In genomic region chr20:62646851-62647520, GRCh38 we compare ENCODE assay signal across 9 cellular contexts. TPM values are rescaled to one million over a fixed set of nuclear protein-coding genes. Genes with fewer than 3 reads are reported as not detected.
A peak's percentile ranks its signal among the peaks of the same experiment; 100 is the strongest.
DNase-seq lines count a peak whose midpoint lies in the region; ATAC-seq, FAIRE-seq and TF ChIP-seq lines count a peak whose summit lies in the region.
"Had no signal": no experiment of that assay in that cellular context is flagged by ENCODE, and none has a peak within 500 bp of the region (broad histone marks: within the 10 kb centered on the region; RNA-seq: fewer than 3 reads in every experiment).

No MANE protein-coding gene starts in this region.

- H3K9me3 ChIP-seq in HEK293 (ENCODE audit: control insufficient read depth, insufficient read depth, low read depth, low read length) (no peaks in the 10 kb centered on the region), GM12878 (replicated peaks; ENCODE audit: control insufficient read depth, insufficient read depth, low read length) (no peaks in the 10 kb centered on the region), ovary (no peaks in the 10 kb centered on the region)

- H3K36me3 ChIP-seq in HEK293 (ENCODE audit: control insufficient read depth in 2 of 2, insufficient read depth in 1 of 2, low read length in 2 of 2) = peaks cover 0 to 5% of the 10 kb centered on the region in 2 experiments; a peak in 1 of 3 replicates
- peaks cover 1 to 4% of the 10 kb centered on the region in 2 experiments; a peak in 2 of 4 replicates for H3K36me3 ChIP-seq in GM12878 (ENCODE audit: control insufficient read depth in 2 of 2, insufficient read depth in 2 of 2, low read length in 1 of 2)
- no peaks in the 10 kb centered on the region for H3K36me3 ChIP-seq in ovary

- in situ Hi-C loops in GM12878 (cut with MboI) = no loop called here

- TF ChIP-seq POLR2A in GM12878 (IDR thresholded peaks at IDR 0.05; ENCODE audit: low read depth, low read length) = peak; percentile 33; the same call in 1 of the 2 replicates
- TF ChIP-seq POLR2A in ovary (IDR thresholded peaks at IDR 0.05) = no peak
- TF ChIP-seq POLR2A in erythroblast (IDR thresholded peaks at IDR 0.05; ENCODE audit: low read length) = no peak

- RAD21 ChIA-PET in GM12878 (lab: Charles Lee; ENCODE audit: unreplicated experiment) = interaction anchor here (1.0 kb wide), 1 partner anchor 147 kb away, joined by 3 read pairs; no protein-coding TSS in a partner anchor

- no peak overlapping the region for H2AFZ ChIP-seq in GM12878 (ENCODE audit: control insufficient read depth, low read depth, low read length)

- DNase-seq in COLO668 (lab: John Stamatoyannopoulos, UW; ENCODE audit: unreplicated experiment) = peak; percentile 54
- no peak for DNase-seq in GM12878 (ENCODE audit: low read depth, low spot score)
- DNase-seq in ovary = no peak
- no peak for DNase-seq in NCI-H146 treated with DMSO at 0.1 percent for 48 hours (lab: John Stamatoyannopoulos, UW; ENCODE audit: unreplicated experiment)
- DNase-seq in erythroblast (lab: John Stamatoyannopoulos, UW) = no peak
- no peak for DNase-seq in DMS 273 treated with DMSO at 0.1 percent for 48 hours (lab: John Stamatoyannopoulos, UW)
- DNase-seq: natural killer cell; stimulated activated CD4-positive, alpha-beta T cell treated with anti-CD3 and anti-CD28 coated beads, Interleukin-15, amount 100 ng/mL, for 24 hours had no signal

- H3K4me2 ChIP-seq in GM12878 (ENCODE audit: control insufficient read depth, insufficient read depth) = peak overlapping the region; percentile 45; the same call in 1 of the 2 replicates

- no peaks in the 10 kb centered on the region for H4K20me1 ChIP-seq in GM12878 (ENCODE audit: control insufficient read depth, insufficient read depth)

- no peak overlapping the region for H3K9ac ChIP-seq in GM12878 (ENCODE audit: control insufficient read depth, insufficient read depth, low read length)

- TF ChIP-seq CTCF in HEK293 (tag by site-specific recombination; IDR thresholded peaks at IDR 0.05) (no peak), GM12878 (IDR thresholded peaks at IDR 0.05 in 2 of 3, conservative IDR thresholded peaks at IDR 0.05 in 1 of 3; ENCODE audit: control insufficient read depth in 2 of 3, extremely low read depth in 1 of 3, insufficient read depth in 1 of 3, low read depth in 3 of 3, low read length in 3 of 3) (no peak), ovary (IDR thresholded peaks at IDR 0.05) (no peak)

- no peak overlapping the region for H3K27ac ChIP-seq in HEK293 (ENCODE audit: extremely low read depth, low read depth, low read length)
- H3K27ac ChIP-seq in GM12878 (ENCODE audit: control insufficient read depth, insufficient read depth) = peak overlapping the region; percentile 18; the same call in 1 of the 2 replicates
- peak overlapping the region; percentile 81 to 83 for H3K27ac ChIP-seq in ovary

- FAIRE-seq in GM12878 (lab: Jason Lieb, UNC) = no peak

- H3K79me2 ChIP-seq in GM12878 (ENCODE audit: control insufficient read depth, insufficient read depth, low read length) = peaks cover 66% of the 10 kb centered on the region

- WGBS in GM12878 (ENCODE audit: insufficient coverage, insufficient replicate concordance, low lambda C conversion rate, missing lambda C conversion rate) = 31% methylated on average over 9 of the region's 12 CpGs
- WGBS in ovary, 3 donors = 93 to 94% (median 93%) methylated on average over 12 of the region's 12 CpGs

- H3K4me3 ChIP-seq in HEK293 (ENCODE audit: low read depth, low read length) = no peak overlapping the region
- H3K4me3 ChIP-seq in GM12878 = no peak overlapping the region
- no peak overlapping the region for H3K4me3 ChIP-seq in ovary

- peaks cover 5% of the 10 kb centered on the region for H3K4me1 ChIP-seq in HEK293 (ENCODE audit: control insufficient read depth, insufficient read depth, low read length)
- peaks cover 52% of the 10 kb centered on the region for H3K4me1 ChIP-seq in GM12878 (ENCODE audit: control insufficient read depth, insufficient read depth, low read length)
- peaks cover 21% of the 10 kb centered on the region for H3K4me1 ChIP-seq in ovary (ENCODE audit: insufficient read depth)

- SMC1A ChIA-PET in GM12878 (lab: Charles Lee; ENCODE audit: uncharacterized antibody, unreplicated experiment) = no interaction called here

- CTCF ChIA-PET in HEK293 (lab: Yijun Ruan, JAX) (no interaction called here), GM12878 (lab: Yijun Ruan, JAX) (interaction anchor here (0.7 kb wide), 1 partner anchor 23 kb away, joined by 3 read pairs; no protein-coding TSS in a partner anchor)

- no peaks in the 10 kb centered on the region for H3K27me3 ChIP-seq in GM12878 (replicated peaks in 1 of 2; ENCODE audit: control insufficient read depth in 2 of 2, insufficient read depth in 2 of 2, low read length in 1 of 2)
- no peaks in the 10 kb centered on the region for H3K27me3 ChIP-seq in ovary

- BruUV-seq in GM12878 (replicated peaks; lab: Mats Ljungman, UMichigan) = no TSS peak

- ATAC-seq in GM12878 = no peak
- ATAC-seq: natural killer cell had no signal

- TF ChIP-seq RAD21 in GM12878 (IDR thresholded peaks at IDR 0.05; ENCODE audit: insufficient read depth, low read depth, low read length) = no peak

- POLR2A ChIA-PET in HEK293 (lab: Yijun Ruan, JAX) = no interaction called here
- POLR2A ChIA-PET in GM12878 (lab: Charles Lee) = interaction anchor here (0.8 kb wide), 1 partner anchor 147 kb away, joined by 3 read pairs; no protein-coding TSS in a partner anchor

- no peak for TF ChIP-seq EP300 in GM12878 (IDR thresholded peaks at IDR 0.05; ENCODE audit: borderline replicate concordance in 1 of 2, control insufficient read depth in 1 of 2, low read depth in 2 of 2, low read length in 2 of 2)
- TF ChIP-seq EP300 in ovary (IDR thresholded peaks at IDR 0.05) = no peak

- intact Hi-C loops in GM12878 (cut with micrococcal nuclease; ENCODE audit: unreplicated experiment) (no loop called here), ovary (cut with DNase I) (loop anchor here in 1 of 4 donors (10.0 kb wide), 1 partner anchor 242 kb away; the partner anchor contains the start of gene CABLES2)

TF ChIP-seq in HEK293, 187 proteins besides CTCF, POLR2A, EP300 and RAD21 (continues in another document):
- TF ChIP-seq ZNF302 (tag by site-specific recombination; IDR thresholded peaks at IDR 0.05; ENCODE audit: low read depth) (no peak), KLF1 (tag by site-specific recombination; IDR thresholded peaks at IDR 0.05) (peak; percentile 36; the same call in 1 of the 2 replicates)

TF ChIP-seq in GM12878, 131 proteins besides CTCF, POLR2A, EP300 and RAD21 (continues in another document):
- TF ChIP-seq PKNOX1 (IDR thresholded peaks at IDR 0.05) = peak; percentile 41; the same call in 1 of the 2 replicates
- no peak for TF ChIP-seq CREB1 (IDR thresholded peaks at IDR 0.05; ENCODE audit: low read depth)
- TF ChIP-seq BHLHE40 (IDR thresholded peaks at IDR 0.05; ENCODE audit: borderline replicate concordance in 1 of 2, low read depth in 2 of 2, low read length in 1 of 2) = peak in 1 of 2 experiments; percentile 12; a peak in 1 of 4 replicates
- TF ChIP-seq DPF2 (IDR thresholded peaks at IDR 0.05) = no peak
- no peak for TF ChIP-seq RAD51 (IDR thresholded peaks at IDR 0.05)
- no peak for TF ChIP-seq HCFC1 (IDR thresholded peaks at IDR 0.05; ENCODE audit: low read length)
- TF ChIP-seq BCL11A (IDR thresholded peaks at IDR 0.05; ENCODE audit: low read depth, low read length) = no peak
- no peak for TF ChIP-seq ESRRA (IDR thresholded peaks at IDR 0.05; ENCODE audit: low read length)
- TF ChIP-seq ZNF384 (IDR thresholded peaks at IDR 0.05; ENCODE audit: borderline replicate concordance, low read depth, low read length) = no peak
- no peak for TF ChIP-seq RB1 (IDR thresholded peaks at IDR 0.05; ENCODE audit: borderline replicate concordance)

RNA-seq across cellular contexts. Expression of gene SLCO4A1, which starts 4.7 kb away (rescaled TPM):
- 46.8 and 53.3 TPM in 2 replicates for total RNA-seq in GM12878 (2013; cell fraction: nucleolus; rRNA removed)
- total RNA-seq in GM12878 (2014; rRNA removed) (11.2 and 16.4 TPM in 2 replicates), GM12878 (2014; rRNA removed; fragmentation: Illumina TruSeq; extraction: Trizol) (6.0 and 7.0 TPM in 2 replicates), GM12878 (2021) (13.3 and 16.1 TPM in 2 replicates), ovary (10 to 100 TPM in 1 of 7 donors, 1 to 10 TPM in 6; 3.3 to 10.9 (median 4.4) TPM)
- 2.4 TPM for polyA plus RNA-seq in GM12878 (2011; ENCODE audit: low read depth)
- polyA plus RNA-seq in GM12878 (2011; rRNA removed) (6.2 and 9.1 TPM in 2 replicates), GM12878 (2014; fragmentation: Illumina TruSeq; extraction: Trizol) (1.6 and 6.3 TPM in 2 replicates), GM12878 (2014; fragmentation: Nextera tagmentation; extraction: Ambion mirVana) (1 to 10 TPM; 2.1 to 4.7 TPM), GM12878 (2014; rRNA removed) (15.0 and 17.6 TPM in 2 replicates), GM12878 (2016; fragmentation: Nextera tagmentation; extraction: Ambion mirVana) (10 to 100 TPM; 28.4 to 30.7 TPM), ovary (1 to 10 TPM; 1.1 to 2.2 TPM)
- polyA plus RNA-seq in GM12878 (2011; cell fraction: cytosol; rRNA removed) = 9.4 and 11.8 TPM in 2 replicates
- 55.2 and 56.1 TPM in 2 replicates for polyA plus RNA-seq in GM12878 (2011; cell fraction: nucleus; rRNA removed)
- 9.1 and 10.6 TPM in 2 replicates for polyA plus RNA-seq in GM12878 (2012)
- polyA minus RNA-seq in GM12878 (2011; rRNA and poly(A)+ RNA removed) = 5.0 and 6.0 TPM in 2 replicates
- polyA minus RNA-seq in GM12878 (2011; cell fraction: cytosol; rRNA and poly(A)+ RNA removed) = 6.0 and 8.6 TPM in 2 replicates
- polyA minus RNA-seq in GM12878 (2011; cell fraction: nucleus; rRNA and poly(A)+ RNA removed) = 9.8 and 12.8 TPM in 2 replicates
